ENCODE assay signal across 12 cellular contexts in the genomic region with DNA sequence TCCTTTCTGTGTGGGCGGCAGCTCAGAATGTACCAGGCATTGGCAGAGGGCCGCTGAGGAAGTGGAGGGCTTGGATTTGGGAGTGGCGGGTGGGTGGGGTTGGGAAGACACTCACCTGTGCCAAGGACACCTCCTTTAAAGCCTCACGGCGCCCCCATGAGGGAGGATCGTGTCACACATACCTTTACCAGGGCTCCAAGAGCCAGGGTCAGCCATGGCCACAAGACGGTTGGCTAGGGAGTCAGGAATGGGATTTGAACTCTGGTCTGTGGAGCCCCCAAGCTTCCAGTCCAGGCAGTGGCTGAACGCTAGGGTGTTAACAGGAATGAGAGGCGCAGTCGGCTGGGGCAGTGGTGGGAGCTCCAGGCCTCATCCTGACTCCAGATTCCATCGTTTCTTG. TPM values are rescaled to one million over a fixed set of nuclear protein-coding genes. Genes with fewer than 3 reads are reported as not detected.
DNase-seq lines count a peak whose midpoint lies in the region; ATAC-seq and TF ChIP-seq lines count a peak whose summit lies in the region.
"Had no signal": no experiment of that assay in that cellular context is flagged by ENCODE, and none has a peak within 500 bp of the region (broad histone marks: within the 10 kb centered on the region; RNA-seq: fewer than 3 reads in every experiment).

No MANE protein-coding gene starts in this region.

- H3K9me3 ChIP-seq in AG04450 (ENCODE audit: control insufficient read depth, insufficient read depth, low read length), result no peaks in the 10 kb centered on the region

- H3K9me3 Mint-ChIP-seq in GM23338 (no peaks in the 10 kb centered on the region), chondrocyte (ENCODE audit: low read depth) (no peaks in the 10 kb centered on the region)

- H3K4me1 Mint-ChIP-seq in GM23338 (peaks cover 12% of the 10 kb centered on the region), chondrocyte (ENCODE audit: low read depth) (peaks cover 49% of the 10 kb centered on the region)

- no peaks in the 10 kb centered on the region for H3K9me2 ChIP-seq in GM23338 (ENCODE audit: insufficient read depth)

- no peaks in the 10 kb centered on the region for H4K20me1 ChIP-seq in GM23338 (replicated peaks; ENCODE audit: insufficient read depth)

- no peak overlapping the region for H3K4me3 ChIP-seq in AG04450 (ENCODE audit: low read depth, low read length)
- no peak overlapping the region for H3K4me3 ChIP-seq in GM23338

- no peaks in the 10 kb centered on the region for H3K79me2 ChIP-seq in GM23338 (replicated peaks; ENCODE audit: insufficient read depth)

- no peaks in the 10 kb centered on the region for H3K36me3 ChIP-seq in GM23338 (ENCODE audit: insufficient read depth)

- H3K27me3 ChIP-seq in AG04450 (ENCODE audit: control insufficient read depth, insufficient read depth, low read length) (no peaks in the 10 kb centered on the region), GM23338 (ENCODE audit: insufficient read depth) (peaks cover 21% of the 10 kb centered on the region)

- H3K27me3 Mint-ChIP-seq in GM23338 (ENCODE audit: insufficient read depth, low read depth, poor library complexity), result peaks cover 39% of the 10 kb centered on the region
- H3K27me3 Mint-ChIP-seq in chondrocyte (ENCODE audit: low read depth), result no peaks in the 10 kb centered on the region

- ATAC-seq in GM23338 (peak; percentile 56), HG03175 (IDR thresholded peaks at IDR 0.05; ENCODE audit: unreplicated experiment) (no peak)

- no peak overlapping the region for H3K27ac ChIP-seq in AG04450 (ENCODE audit: low read depth, low read length)
- no peak overlapping the region for H3K27ac ChIP-seq in GM23338 (ENCODE audit: low read depth)

- H3K4me2 ChIP-seq in GM23338, result no peak overlapping the region

- no peak overlapping the region for H3K4me3 Mint-ChIP-seq in GM23338
- H3K4me3 Mint-ChIP-seq in chondrocyte (ENCODE audit: unreplicated experiment), result no peak overlapping the region

- peaks cover 3% of the 10 kb centered on the region; the same call in 1 of the 2 replicates for H3F3A ChIP-seq in GM23338 (replicated peaks; ENCODE audit: low read depth)

- DNase-seq in AG04450 (ENCODE audit: low read depth, low spot score) (no peak), GM23338 (ENCODE audit: low spot score) (peak; percentile 96), chondrocyte (ENCODE audit: low spot score) (no peak), medulla oblongata (ENCODE audit: extremely low spot score) (peak; percentile 22), NCI-H2029 treated with DMSO at 0.1 percent for 48 hours (lab: John Stamatoyannopoulos, UW) (no peak), NCI-H1436 treated with DMSO at 0.1 percent for 48 hours (lab: John Stamatoyannopoulos, UW) (no peak), germinal center (ENCODE audit: low spot score) (no peak)
- DNase-seq: foreskin melanocyte; stimulated activated naive CD4-positive, alpha-beta T cell treated with Interleukin-2 at 50 U/mL for 16 hours had no signal

- no peak overlapping the region for H2AFZ ChIP-seq in GM23338

- TF ChIP-seq CTCF in AG04450 (IDR thresholded peaks at IDR 0.05; ENCODE audit: low read depth, low read length) (0 out of 2 replicates have a peak, but pooled peaks have one; percentile 18), GM23338 (conservative IDR thresholded peaks at IDR 0.05; ENCODE audit: low read depth in 2 of 2) (peak; percentile 58 to 89), chondrocyte (IDR thresholded peaks at IDR 0.05) (peak; percentile 69)

- H3K36me3 Mint-ChIP-seq in GM23338 (ENCODE audit: low read depth) (peaks cover 2% of the 10 kb centered on the region; the same call in 1 of the 3 replicates), chondrocyte (ENCODE audit: low read depth) (no peaks in the 10 kb centered on the region)

- peak overlapping the region; percentile 86; the same call in 1 of the 2 replicates for H3K27ac Mint-ChIP-seq in GM23338
- no peak overlapping the region for H3K27ac Mint-ChIP-seq in chondrocyte (ENCODE audit: unreplicated experiment)

- H3K4me1 ChIP-seq in GM23338 (ENCODE audit: insufficient read depth), result peaks cover 10% of the 10 kb centered on the region

- POLR2A ChIA-PET in AG04450 (lab: Yijun Ruan, JAX), result no interaction called here

- CTCF ChIA-PET in AG04450 (lab: Charles Lee), result interaction anchor here (0.6 to 2.6 kb wide), 7 partner anchors 9 to 307 kb away, joined by 3 to 17 read pairs (median 4); no protein-coding TSS in a partner anchor

TF ChIP-seq in GM23338, 12 proteins besides CTCF, POLR2A, EP300 and RAD21:
- TF ChIP-seq EZH2phosphoT487 (IDR thresholded peaks at IDR 0.05; ENCODE audit: unreplicated experiment), result no peak
- no peak for TF ChIP-seq POLR2AphosphoS5 (IDR thresholded peaks at IDR 0.05; ENCODE audit: low read depth)
- TF ChIP-seq CREB1 (CRISPR knock-in tag; IDR thresholded peaks at IDR 0.05; ENCODE audit: low read depth), result no peak
- no peak for TF ChIP-seq ZNF331 (CRISPR knock-in tag; IDR thresholded peaks at IDR 0.05; ENCODE audit: low read depth)
- no peak for TF ChIP-seq ZNF114 (CRISPR knock-in tag; IDR thresholded peaks at IDR 0.05)
- no peak for TF ChIP-seq STAT1 (IDR thresholded peaks at IDR 0.05; ENCODE audit: unreplicated experiment)
- TF ChIP-seq, protein P1, sequence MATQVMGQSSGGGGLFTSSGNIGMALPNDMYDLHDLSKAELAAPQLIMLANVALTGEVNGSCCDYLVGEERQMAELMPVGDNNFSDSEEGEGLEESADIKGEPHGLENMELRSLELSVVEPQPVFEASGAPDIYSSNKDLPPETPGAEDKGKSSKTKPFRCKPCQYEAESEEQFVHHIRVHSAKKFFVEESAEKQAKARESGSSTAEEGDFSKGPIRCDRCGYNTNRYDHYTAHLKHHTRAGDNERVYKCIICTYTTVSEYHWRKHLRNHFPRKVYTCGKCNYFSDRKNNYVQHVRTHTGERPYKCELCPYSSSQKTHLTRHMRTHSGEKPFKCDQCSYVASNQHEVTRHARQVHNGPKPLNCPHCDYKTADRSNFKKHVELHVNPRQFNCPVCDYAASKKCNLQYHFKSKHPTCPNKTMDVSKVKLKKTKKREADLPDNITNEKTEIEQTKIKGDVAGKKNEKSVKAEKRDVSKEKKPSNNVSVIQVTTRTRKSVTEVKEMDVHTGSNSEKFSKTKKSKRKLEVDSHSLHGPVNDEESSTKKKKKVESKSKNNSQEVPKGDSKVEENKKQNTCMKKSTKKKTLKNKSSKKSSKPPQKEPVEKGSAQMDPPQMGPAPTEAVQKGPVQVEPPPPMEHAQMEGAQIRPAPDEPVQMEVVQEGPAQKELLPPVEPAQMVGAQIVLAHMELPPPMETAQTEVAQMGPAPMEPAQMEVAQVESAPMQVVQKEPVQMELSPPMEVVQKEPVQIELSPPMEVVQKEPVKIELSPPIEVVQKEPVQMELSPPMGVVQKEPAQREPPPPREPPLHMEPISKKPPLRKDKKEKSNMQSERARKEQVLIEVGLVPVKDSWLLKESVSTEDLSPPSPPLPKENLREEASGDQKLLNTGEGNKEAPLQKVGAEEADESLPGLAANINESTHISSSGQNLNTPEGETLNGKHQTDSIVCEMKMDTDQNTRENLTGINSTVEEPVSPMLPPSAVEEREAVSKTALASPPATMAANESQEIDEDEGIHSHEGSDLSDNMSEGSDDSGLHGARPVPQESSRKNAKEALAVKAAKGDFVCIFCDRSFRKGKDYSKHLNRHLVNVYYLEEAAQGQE (IDR thresholded peaks at IDR 0.05; ENCODE audit: unreplicated experiment), result no peak
- TF ChIP-seq ETS1 (IDR thresholded peaks at IDR 0.05), result no peak
- no peak for TF ChIP-seq JUNB (IDR thresholded peaks at IDR 0.05; ENCODE audit: unreplicated experiment)

RNA-seq across cellular contexts. Expression of gene NBL1, which starts 4.6 kb away (rescaled TPM):
- polyA plus RNA-seq in AG04450 (2011; rRNA removed), result 151 and 234 TPM in 2 replicates
- 159 and 216 TPM in 2 replicates for polyA minus RNA-seq in AG04450 (2011; rRNA and poly(A)+ RNA removed)
- total RNA-seq in GM23338 (2014; rRNA removed; shearing (Covaris generic)), result 8.0 and 10.6 TPM in 2 replicates
- 5.4 and 6.1 TPM in 2 replicates for polyA plus RNA-seq in GM23338 (2016; fragmentation: Nextera tagmentation; extraction: Ambion mirVana)
- total RNA-seq in chondrocyte, result 158 to 249 TPM (median 159 TPM) in 3 replicates

RNA-seq across cellular contexts. Expression of gene HTR6, which starts 16.0 kb away (rescaled TPM):
- polyA plus RNA-seq in AG04450 (2011; rRNA removed), result not detected in 2 replicates
- polyA minus RNA-seq in AG04450 (2011; rRNA and poly(A)+ RNA removed), result not detected in 2 replicates
- 0.66 and 0.82 TPM in 2 replicates for total RNA-seq in GM23338 (2014; rRNA removed; shearing (Covaris generic))
- polyA plus RNA-seq in GM23338 (2016; fragmentation: Nextera tagmentation; extraction: Ambion mirVana), result 0.14 and 0.26 TPM in 2 replicates
- total RNA-seq in chondrocyte, result not detected in 3 replicates
- total RNA-seq: HT-29, pulmonary artery endothelial cell had no signal

Comparison
In these comparisons a context has a peak if more than half of its experiments do, and no peak if none do; other contexts are left out.
1. DNase-seq: peak in GM23338 (single experiment) and medulla oblongata (single experiment); none in AG04450 (single experiment), chondrocyte (single experiment), NCI-H2029 treated with DMSO at 0.1 percent for 48 hours (single experiment), NCI-H1436 treated with DMSO at 0.1 percent for 48 hours (single experiment) and germinal center (single experiment).
2. CTCF ChIP-seq: peak in every context shown above with its lines; median percentile 74 in GM23338; 69 in chondrocyte; 18 in AG04450.
3. RNA of gene NBL1, which starts 4.6 kb away (total RNA-seq): 158 to 249 TPM in chondrocyte; 8.0 to 10.6 TPM in GM23338; every median in the first group is over 10 times any median in the second.